ENCODE assay signal across 8 cellular contexts in genomic region chr3:113696658-113697191, GRCh38. TPM values are rescaled to one million over a fixed set of nuclear protein-coding genes. Genes with fewer than 3 reads are reported as not detected.
DNase-seq lines count a peak whose midpoint lies in the region; ATAC-seq and TF ChIP-seq lines count a peak whose summit lies in the region.

No MANE protein-coding gene starts in this region.

- H3K4me3 ChIP-seq in GM06990 (replicated peaks; ENCODE audit: low read depth, low read length) (peak overlapping the region; percentile 92), osteoblast (ENCODE audit: insufficient read depth, low read length) (peak overlapping the region; percentile 95), thoracic aorta (peak overlapping the region; percentile 84)

- H3K27ac Mint-ChIP-seq in activated naive CD8-positive, alpha-beta T cell treated with anti-CD3 and anti-CD28 coated beads, Interleukin-2, amount 10 ng/mL, durations not matched to agents 7 days and 5 days, result no peak overlapping the region

- POLR2A ChIA-PET in activated naive CD8-positive, alpha-beta T cell treated with anti-CD3 and anti-CD28 coated beads, Interleukin-2, amount 10 ng/mL, durations not matched to agents 7 days and 5 days (lab: Charles Lee), result interaction anchor here (1.2 to 2.7 kb wide), 3 partner anchors 49 to 182 kb away, joined by 3 to 20 read pairs (median 11); partner anchors contain the start of genes ATP6V1A, NAA50 and SPICE1

- H3K9me3 Mint-ChIP-seq in activated naive CD8-positive, alpha-beta T cell treated with anti-CD3 and anti-CD28 coated beads, Interleukin-2, amount 10 ng/mL, durations not matched to agents 7 days and 5 days, result no peaks in the 10 kb centered on the region

- H3K9me3 ChIP-seq in osteoblast (ENCODE audit: low read depth, low read length) (no peaks in the 10 kb centered on the region), thoracic aorta (no peaks in the 10 kb centered on the region)

- intact Hi-C loops in head of caudate nucleus (cut with DNase I), result loop anchor here (2.0 kb wide), 1 partner anchor 50 kb away; the partner anchor contains the start of genes ATP6V1A and NAA50

- peak overlapping the region; percentile 83 for H3K27ac ChIP-seq in osteoblast (ENCODE audit: low read depth, low read length)
- H3K27ac ChIP-seq in thoracic aorta, result peak overlapping the region; percentile 92 to 93

- peak; percentile 99 for DNase-seq in GM06990 (ENCODE audit: extremely low read depth, insufficient read length)
- DNase-seq in NCI-H1092 (lab: John Stamatoyannopoulos, UW), result peak; percentile 99
- DNase-seq in activated naive CD8-positive, alpha-beta T cell treated with anti-CD3 and anti-CD28 coated beads, Interleukin-2, amount 10 ng/mL, durations not matched to agents 7 days and 5 days, result peak; percentile 98
- peak; percentile 99 to 100 (median 100) for DNase-seq in head of caudate nucleus
- DNase-seq in osteoblast (ENCODE audit: insufficient read length, low spot score, missing footprints), result peak; percentile 99
- peak; percentile 99 for DNase-seq in thoracic aorta (ENCODE audit: low spot score)

- peaks cover 17% of the 10 kb centered on the region for H3K4me1 Mint-ChIP-seq in activated naive CD8-positive, alpha-beta T cell treated with anti-CD3 and anti-CD28 coated beads, Interleukin-2, amount 10 ng/mL, durations not matched to agents 7 days and 5 days

- peaks cover 43% of the 10 kb centered on the region for H3K79me2 ChIP-seq in osteoblast (ENCODE audit: insufficient read depth, low read length)

- peaks cover 16% of the 10 kb centered on the region for H4K20me1 ChIP-seq in osteoblast (ENCODE audit: insufficient read depth, low read length)

- no peak overlapping the region for H3K4me3 Mint-ChIP-seq in activated naive CD8-positive, alpha-beta T cell treated with anti-CD3 and anti-CD28 coated beads, Interleukin-2, amount 10 ng/mL, durations not matched to agents 7 days and 5 days

- H3K36me3 Mint-ChIP-seq in activated naive CD8-positive, alpha-beta T cell treated with anti-CD3 and anti-CD28 coated beads, Interleukin-2, amount 10 ng/mL, durations not matched to agents 7 days and 5 days, result peaks cover 10% of the 10 kb centered on the region

- ATAC-seq in HG02610 (IDR thresholded peaks at IDR 0.05; ENCODE audit: unreplicated experiment) (peak; percentile 96), SK-N-SH treated with all-trans-retinoic acid at 6 μM for 48 hours (peak; percentile 95), thoracic aorta (ENCODE audit: insufficient number of reproducible peaks, low FRiP score, low read depth) (peak; percentile 99)
- peak; percentile 88 for ATAC-seq in activated naive CD8-positive, alpha-beta T cell treated with anti-CD3 and anti-CD28 coated beads, Interleukin-2, amount 10 ng/mL, durations not matched to agents 7 days and 5 days (ENCODE audit: low read depth)

- TF ChIP-seq CTCF in GM06990 (IDR thresholded peaks at IDR 0.05; ENCODE audit: insufficient read depth, low read length, poor library complexity, severe bottlenecking), result no peak
- TF ChIP-seq CTCF in osteoblast (IDR thresholded peaks at IDR 0.05; ENCODE audit: extremely low read depth, low read depth, low read length), result no peak
- TF ChIP-seq CTCF in thoracic aorta (IDR thresholded peaks at IDR 0.05), result no peak

- H3K4me1 ChIP-seq in osteoblast (ENCODE audit: insufficient read depth, low read length) (peaks cover 12% of the 10 kb centered on the region), thoracic aorta (ENCODE audit: control insufficient read depth in 1 of 2, low read depth in 2 of 2) (peaks cover 22 to 29% of the 10 kb centered on the region in 2 donors)

- H3K27me3 ChIP-seq in GM06990 (replicated peaks; ENCODE audit: control insufficient read depth, insufficient read depth, low read length) (no peaks in the 10 kb centered on the region), osteoblast (ENCODE audit: insufficient read depth, low read length) (no peaks in the 10 kb centered on the region), thoracic aorta (replicated peaks; ENCODE audit: insufficient read depth) (no peaks in the 10 kb centered on the region)

- H3K36me3 ChIP-seq in GM06990 (ENCODE audit: control insufficient read depth, insufficient read depth, low read length), result no peaks in the 10 kb centered on the region
- H3K36me3 ChIP-seq in osteoblast (ENCODE audit: insufficient read depth, low read length), result no peaks in the 10 kb centered on the region
- no peaks in the 10 kb centered on the region for H3K36me3 ChIP-seq in thoracic aorta

- no peaks in the 10 kb centered on the region for H3K27me3 Mint-ChIP-seq in activated naive CD8-positive, alpha-beta T cell treated with anti-CD3 and anti-CD28 coated beads, Interleukin-2, amount 10 ng/mL, durations not matched to agents 7 days and 5 days

- H2AFZ ChIP-seq in osteoblast (ENCODE audit: low read length), result peak overlapping the region; percentile 100

- peak overlapping the region; percentile 98 for H3K4me2 ChIP-seq in osteoblast (ENCODE audit: insufficient read depth, low read length)

TF ChIP-seq in SK-N-SH treated with all-trans-retinoic acid at 6 μM for 48 hours, 23 proteins besides CTCF, POLR2A, EP300 and RAD21 (continues in another document):
- TF ChIP-seq BACH2 (CRISPR knock-in tag; IDR thresholded peaks at IDR 0.05; ENCODE audit: borderline replicate concordance), result no peak
- TF ChIP-seq ZNF565 (CRISPR knock-in tag; conservative IDR thresholded peaks at IDR 0.05; ENCODE audit: low read depth), result no peak
- TF ChIP-seq, protein P1, sequence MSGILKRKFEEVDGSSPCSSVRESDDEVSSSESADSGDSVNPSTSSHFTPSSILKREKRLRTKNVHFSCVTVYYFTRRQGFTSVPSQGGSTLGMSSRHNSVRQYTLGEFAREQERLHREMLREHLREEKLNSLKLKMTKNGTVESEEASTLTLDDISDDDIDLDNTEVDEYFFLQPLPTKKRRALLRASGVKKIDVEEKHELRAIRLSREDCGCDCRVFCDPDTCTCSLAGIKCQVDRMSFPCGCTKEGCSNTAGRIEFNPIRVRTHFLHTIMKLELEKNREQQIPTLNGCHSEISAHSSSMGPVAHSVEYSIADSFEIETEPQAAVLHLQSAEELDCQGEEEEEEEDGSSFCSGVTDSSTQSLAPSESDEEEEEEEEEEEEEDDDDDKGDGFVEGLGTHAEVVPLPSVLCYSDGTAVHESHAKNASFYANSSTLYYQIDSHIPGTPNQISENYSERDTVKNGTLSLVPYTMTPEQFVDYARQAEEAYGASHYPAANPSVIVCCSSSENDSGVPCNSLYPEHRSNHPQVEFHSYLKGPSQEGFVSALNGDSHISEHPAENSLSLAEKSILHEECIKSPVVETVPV (CRISPR knock-in tag; IDR thresholded peaks at IDR 0.05), result no peak
- TF ChIP-seq ZNF8 (CRISPR knock-in tag; IDR thresholded peaks at IDR 0.05), result no peak
- TF ChIP-seq PPARA (CRISPR knock-in tag; IDR thresholded peaks at IDR 0.05; ENCODE audit: borderline replicate concordance), result no peak
- no peak for TF ChIP-seq TOX (CRISPR knock-in tag; IDR thresholded peaks at IDR 0.05; ENCODE audit: borderline replicate concordance)
- TF ChIP-seq PATZ1 (CRISPR knock-in tag; IDR thresholded peaks at IDR 0.05; ENCODE audit: borderline replicate concordance), result no peak
- TF ChIP-seq, protein P2, sequence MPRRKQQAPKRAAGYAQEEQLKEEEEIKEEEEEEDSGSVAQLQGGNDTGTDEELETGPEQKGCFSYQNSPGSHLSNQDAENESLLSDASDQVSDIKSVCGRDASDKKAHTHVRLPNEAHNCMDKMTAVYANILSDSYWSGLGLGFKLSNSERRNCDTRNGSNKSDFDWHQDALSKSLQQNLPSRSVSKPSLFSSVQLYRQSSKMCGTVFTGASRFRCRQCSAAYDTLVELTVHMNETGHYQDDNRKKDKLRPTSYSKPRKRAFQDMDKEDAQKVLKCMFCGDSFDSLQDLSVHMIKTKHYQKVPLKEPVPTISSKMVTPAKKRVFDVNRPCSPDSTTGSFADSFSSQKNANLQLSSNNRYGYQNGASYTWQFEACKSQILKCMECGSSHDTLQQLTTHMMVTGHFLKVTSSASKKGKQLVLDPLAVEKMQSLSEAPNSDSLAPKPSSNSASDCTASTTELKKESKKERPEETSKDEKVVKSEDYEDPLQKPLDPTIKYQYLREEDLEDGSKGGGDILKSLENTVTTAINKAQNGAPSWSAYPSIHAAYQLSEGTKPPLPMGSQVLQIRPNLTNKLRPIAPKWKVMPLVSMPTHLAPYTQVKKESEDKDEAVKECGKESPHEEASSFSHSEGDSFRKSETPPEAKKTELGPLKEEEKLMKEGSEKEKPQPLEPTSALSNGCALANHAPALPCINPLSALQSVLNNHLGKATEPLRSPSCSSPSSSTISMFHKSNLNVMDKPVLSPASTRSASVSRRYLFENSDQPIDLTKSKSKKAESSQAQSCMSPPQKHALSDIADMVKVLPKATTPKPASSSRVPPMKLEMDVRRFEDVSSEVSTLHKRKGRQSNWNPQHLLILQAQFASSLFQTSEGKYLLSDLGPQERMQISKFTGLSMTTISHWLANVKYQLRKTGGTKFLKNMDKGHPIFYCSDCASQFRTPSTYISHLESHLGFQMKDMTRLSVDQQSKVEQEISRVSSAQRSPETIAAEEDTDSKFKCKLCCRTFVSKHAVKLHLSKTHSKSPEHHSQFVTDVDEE (CRISPR knock-in tag; IDR thresholded peaks at IDR 0.05), result no peak
- no peak for TF ChIP-seq ISL1 (CRISPR knock-in tag; IDR thresholded peaks at IDR 0.05)

RNA-seq across cellular contexts. Expression of gene USF3, which starts 0.3 kb away (rescaled TPM):
- total RNA-seq in activated naive CD8-positive, alpha-beta T cell treated with anti-CD3 and anti-CD28 coated beads, Interleukin-2, amount 10 ng/mL, durations not matched to agents 7 days and 5 days, result 10 to 100 TPM; 20.6 to 20.9 TPM
- total RNA-seq in osteoblast (10.5 and 11.2 TPM in 2 replicates), thoracic aorta (10 to 100 TPM; 14.8 to 20.3 TPM)

RNA-seq across cellular contexts. Expression of gene NAA50, which starts 49.3 kb away (rescaled TPM):
- 10 to 100 TPM; 90.9 to 91.0 TPM for total RNA-seq in activated naive CD8-positive, alpha-beta T cell treated with anti-CD3 and anti-CD28 coated beads, Interleukin-2, amount 10 ng/mL, durations not matched to agents 7 days and 5 days
- 163 and 169 TPM in 2 replicates for total RNA-seq in osteoblast
- 10 to 100 TPM; 58.3 to 78.2 TPM for total RNA-seq in thoracic aorta

RNA-seq across cellular contexts. Expression of gene ATP6V1A, which starts 50.1 kb away (rescaled TPM):
- total RNA-seq in activated naive CD8-positive, alpha-beta T cell treated with anti-CD3 and anti-CD28 coated beads, Interleukin-2, amount 10 ng/mL, durations not matched to agents 7 days and 5 days, result 10 to 100 TPM; 32.9 to 36.5 TPM
- total RNA-seq in osteoblast, result 140 and 166 TPM in 2 replicates
- 10 to 100 TPM; 27.8 to 32.2 TPM for total RNA-seq in thoracic aorta

Comparison
In these comparisons a context has a peak if more than half of its experiments do, and no peak if none do; other contexts are left out.
1. Peak in every context shown above with its lines: DNase-seq, ATAC-seq, H3K4me3 ChIP-seq and H3K27ac ChIP-seq.